In the genomic region with DNA sequence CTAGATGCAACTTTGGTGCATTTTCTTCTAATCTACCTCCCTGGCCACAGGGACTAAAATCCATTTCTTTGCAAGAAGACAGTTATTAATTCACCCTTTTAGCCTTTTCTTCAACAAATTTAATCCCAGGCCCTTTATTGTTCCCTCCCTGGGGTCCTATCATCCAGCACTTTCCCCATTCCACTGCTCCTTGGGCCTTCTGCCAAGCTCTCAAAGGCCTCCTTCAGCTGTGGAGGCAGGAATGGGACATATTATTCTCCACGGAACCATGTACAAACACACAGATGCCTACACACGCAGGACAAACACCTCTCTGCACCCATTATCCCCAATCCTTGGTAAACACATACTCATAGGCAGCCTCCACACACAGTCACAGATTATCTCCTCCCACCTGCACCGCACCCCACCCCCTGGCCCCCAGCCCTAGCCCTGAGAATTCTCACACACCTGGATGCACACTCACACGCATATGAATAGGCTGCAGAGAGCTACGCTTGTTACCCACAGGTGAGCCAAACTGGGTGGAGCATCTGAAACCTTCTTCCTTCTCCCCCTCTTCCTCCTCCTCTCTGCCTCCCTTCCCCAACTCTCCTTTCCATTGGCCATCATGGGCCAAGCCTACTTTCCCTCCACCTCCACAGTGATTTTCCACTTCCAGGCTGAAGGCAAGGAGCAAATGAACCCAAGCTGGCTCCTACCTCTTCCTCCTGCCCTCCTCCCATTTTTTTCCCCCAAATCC, we compare ENCODE assay signal across 9 cellular contexts. TPM values are rescaled to one million over a fixed set of nuclear protein-coding genes. Genes with fewer than 3 reads are reported as not detected.
DNase-seq lines count a peak whose midpoint lies in the region; ATAC-seq and TF ChIP-seq lines count a peak whose summit lies in the region.
"Had no signal": no experiment of that assay in that cellular context is flagged by ENCODE, and none has a peak within 500 bp of the region (broad histone marks: within the 10 kb centered on the region; RNA-seq: fewer than 3 reads in every experiment).

No MANE protein-coding gene starts in this region.

- no peak overlapping the region for H3K27ac ChIP-seq in substantia nigra (ENCODE audit: low read depth, low read length, poor library complexity, severe bottlenecking)
- H3K27ac ChIP-seq in caudate nucleus (ENCODE audit: low read depth, low read length) = no peak overlapping the region

- peak; percentile 1; the same call in 1 of the 2 replicates for TF ChIP-seq RAD21 in Ishikawa (IDR thresholded peaks at IDR 0.05; ENCODE audit: low read depth)

- H3K27me3 Mint-ChIP-seq in dendritic cell treated with granulocyte-macrophage colony-stimulating factor and Interleukin-4, amounts not matched to agents 40 ng/mL and 50 ng/mL, for 4 days = no peaks in the 10 kb centered on the region
- no peaks in the 10 kb centered on the region for H3K27me3 Mint-ChIP-seq in natural killer cell (ENCODE audit: low read depth in 2 of 2)
- no peaks in the 10 kb centered on the region for H3K27me3 Mint-ChIP-seq in activated CD4-positive, alpha-beta T cell treated with anti-CD3 and anti-CD28 coated beads, Interleukin-2, amount 10 ng/mL, durations not matched to agents 7 days and 5 days

- no peak for TF ChIP-seq CTCF in natural killer cell (IDR thresholded peaks at IDR 0.05)

- peaks cover 32% of the 10 kb centered on the region for H3K36me3 Mint-ChIP-seq in dendritic cell treated with granulocyte-macrophage colony-stimulating factor and Interleukin-4, amounts not matched to agents 40 ng/mL and 50 ng/mL, for 4 days (ENCODE audit: low read depth)
- H3K36me3 Mint-ChIP-seq in natural killer cell = no peaks in the 10 kb centered on the region
- H3K36me3 Mint-ChIP-seq in activated CD4-positive, alpha-beta T cell treated with anti-CD3 and anti-CD28 coated beads, Interleukin-2, amount 10 ng/mL, durations not matched to agents 7 days and 5 days (ENCODE audit: low read depth) = peaks cover 35% of the 10 kb centered on the region

- H3K4me1 Mint-ChIP-seq in dendritic cell treated with granulocyte-macrophage colony-stimulating factor and Interleukin-4, amounts not matched to agents 40 ng/mL and 50 ng/mL, for 4 days (ENCODE audit: low read depth) = peaks cover 52% of the 10 kb centered on the region
- peaks cover 63 to 72% of the 10 kb centered on the region in 2 donors for H3K4me1 Mint-ChIP-seq in natural killer cell
- H3K4me1 Mint-ChIP-seq in activated CD4-positive, alpha-beta T cell treated with anti-CD3 and anti-CD28 coated beads, Interleukin-2, amount 10 ng/mL, durations not matched to agents 7 days and 5 days = peaks cover 77% of the 10 kb centered on the region

- no peak; the same call in 1 of the 2 replicates for TF ChIP-seq EP300 in Ishikawa (IDR thresholded peaks at IDR 0.05; ENCODE audit: borderline replicate concordance)

- intact Hi-C loops in dendritic cell treated with granulocyte-macrophage colony-stimulating factor and Interleukin-4, amounts not matched to agents 40 ng/mL and 50 ng/mL, for 4 days (cut with micrococcal nuclease) = no loop called here
- intact Hi-C loops in natural killer cell (cut with micrococcal nuclease) = no loop called here

- ATAC-seq in natural killer cell = no peak

- peak overlapping the region; percentile 8 for H3K27ac Mint-ChIP-seq in dendritic cell treated with granulocyte-macrophage colony-stimulating factor and Interleukin-4, amounts not matched to agents 40 ng/mL and 50 ng/mL, for 4 days
- H3K27ac Mint-ChIP-seq in natural killer cell = peak overlapping the region; percentile 97
- H3K27ac Mint-ChIP-seq in activated CD4-positive, alpha-beta T cell treated with anti-CD3 and anti-CD28 coated beads, Interleukin-2, amount 10 ng/mL, durations not matched to agents 7 days and 5 days = no peak overlapping the region

- no peak overlapping the region for H3K4me3 Mint-ChIP-seq in dendritic cell treated with granulocyte-macrophage colony-stimulating factor and Interleukin-4, amounts not matched to agents 40 ng/mL and 50 ng/mL, for 4 days
- peak overlapping the region; percentile 45 for H3K4me3 Mint-ChIP-seq in natural killer cell
- H3K4me3 Mint-ChIP-seq in activated CD4-positive, alpha-beta T cell treated with anti-CD3 and anti-CD28 coated beads, Interleukin-2, amount 10 ng/mL, durations not matched to agents 7 days and 5 days = no peak overlapping the region

- CTCF ChIA-PET in activated CD4-positive, alpha-beta T cell treated with anti-CD3 and anti-CD28 coated beads, Interleukin-2, amount 10 ng/mL, durations not matched to agents 7 days and 5 days (lab: Charles Lee) = interaction anchor here (1.0 kb wide), 1 partner anchor 10 kb away, joined by 4 read pairs; no protein-coding TSS in a partner anchor

- POLR2A ChIA-PET in activated CD4-positive, alpha-beta T cell treated with anti-CD3 and anti-CD28 coated beads, Interleukin-2, amount 10 ng/mL, durations not matched to agents 7 days and 5 days (lab: Charles Lee) = interaction anchor here (1.4 kb wide), 1 partner anchor 12 kb away, joined by 4 read pairs; a partner anchor contains a TSS

- DNase-seq in COLO668 (lab: John Stamatoyannopoulos, UW; ENCODE audit: unreplicated experiment) = peak; percentile 82
- DNase-seq in natural killer cell = no peak
- no peak for DNase-seq in substantia nigra (lab: John Stamatoyannopoulos, UW)
- DNase-seq in SKM-1 treated with dmso at 0.1 percent for 144 hours (lab: John Stamatoyannopoulos, UW; ENCODE audit: unreplicated experiment) = no peak
- DNase-seq in caudate nucleus (lab: John Stamatoyannopoulos, UW) = no peak
- no peak for DNase-seq in activated CD4-positive, alpha-beta T cell treated with anti-CD3 and anti-CD28 coated beads, Interleukin-2, amount 10 ng/mL, durations not matched to agents 7 days and 5 days
- DNase-seq: stimulated activated CD4-positive, alpha-beta T cell treated with anti-CD3 and anti-CD28 coated beads, Interleukin-4, amount 100 ng/mL, for 1 hour had no signal

- no peaks in the 10 kb centered on the region for H3K9me3 Mint-ChIP-seq in dendritic cell treated with granulocyte-macrophage colony-stimulating factor and Interleukin-4, amounts not matched to agents 40 ng/mL and 50 ng/mL, for 4 days
- no peaks in the 10 kb centered on the region for H3K9me3 Mint-ChIP-seq in natural killer cell
- H3K9me3 Mint-ChIP-seq in activated CD4-positive, alpha-beta T cell treated with anti-CD3 and anti-CD28 coated beads, Interleukin-2, amount 10 ng/mL, durations not matched to agents 7 days and 5 days = no peaks in the 10 kb centered on the region

TF ChIP-seq in Ishikawa, 13 proteins besides CTCF, POLR2A, EP300 and RAD21:
- TF ChIP-seq, protein P1, sequence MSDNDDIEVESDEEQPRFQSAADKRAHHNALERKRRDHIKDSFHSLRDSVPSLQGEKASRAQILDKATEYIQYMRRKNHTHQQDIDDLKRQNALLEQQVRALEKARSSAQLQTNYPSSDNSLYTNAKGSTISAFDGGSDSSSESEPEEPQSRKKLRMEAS (IDR thresholded peaks at IDR 0.05) = no peak; the same call in 1 of the 2 replicates
- TF ChIP-seq TCF12 (IDR thresholded peaks at IDR 0.05; ENCODE audit: low read depth) (no peak), NFIC (IDR thresholded peaks at IDR 0.05) (peak; percentile 55)

RNA-seq across cellular contexts. Expression of a gene that starts 11.7 kb away (rescaled TPM):
- total RNA-seq in natural killer cell = 100 to 1,000 TPM; 344 to 394 (median 358) TPM
- total RNA-seq in activated CD4-positive, alpha-beta T cell treated with anti-CD3 and anti-CD28 coated beads, Interleukin-2, amount 10 ng/mL, durations not matched to agents 7 days and 5 days = 100 to 1,000 TPM; 429 to 461 TPM

RNA-seq across cellular contexts. Expression of a gene that starts 13.7 kb away (rescaled TPM):
- 1 to 10 TPM; 1.3 to 5.0 (median 1.6) TPM for total RNA-seq in natural killer cell
- under 1 TPM; 0.25 to 0.37 TPM for total RNA-seq in activated CD4-positive, alpha-beta T cell treated with anti-CD3 and anti-CD28 coated beads, Interleukin-2, amount 10 ng/mL, durations not matched to agents 7 days and 5 days

RNA-seq across cellular contexts. Expression of a gene that starts 31.8 kb away (rescaled TPM):
- total RNA-seq in natural killer cell = not detected
- total RNA-seq in activated CD4-positive, alpha-beta T cell treated with anti-CD3 and anti-CD28 coated beads, Interleukin-2, amount 10 ng/mL, durations not matched to agents 7 days and 5 days = not detected

RNA-seq across cellular contexts. Expression of a gene that starts 40.4 kb away (rescaled TPM):
- not detected for total RNA-seq in natural killer cell
- total RNA-seq in activated CD4-positive, alpha-beta T cell treated with anti-CD3 and anti-CD28 coated beads, Interleukin-2, amount 10 ng/mL, durations not matched to agents 7 days and 5 days = not detected

RNA-seq across cellular contexts. Expression of a gene that starts 51.2 kb away (rescaled TPM):
- total RNA-seq in natural killer cell = not detected
- total RNA-seq in activated CD4-positive, alpha-beta T cell treated with anti-CD3 and anti-CD28 coated beads, Interleukin-2, amount 10 ng/mL, durations not matched to agents 7 days and 5 days = not detected
